In genomic region chr12:46209914-46210834, GRCh38 we compare ENCODE assay signal across 9 cellular contexts. TPM values are rescaled to one million over a fixed set of nuclear protein-coding genes. Genes with fewer than 3 reads are reported as not detected.
DNase-seq lines count a peak whose midpoint lies in the region; ATAC-seq and TF ChIP-seq lines count a peak whose summit lies in the region.
"Had no signal": no experiment of that assay in that cellular context is flagged by ENCODE, and none has a peak within 500 bp of the region (broad histone marks: within the 10 kb centered on the region; RNA-seq: fewer than 3 reads in every experiment).

No MANE protein-coding gene starts in this region.

- H3K4me1 ChIP-seq in RWPE2 (ENCODE audit: insufficient read depth, poor library complexity, severe bottlenecking), result peaks cover 24% of the 10 kb centered on the region

- no peak overlapping the region for H3K4me3 Mint-ChIP-seq in mesothelial cell of epicardium

- peaks cover 29% of the 10 kb centered on the region for H3K36me3 Mint-ChIP-seq in mesothelial cell of epicardium

- H3K4me1 Mint-ChIP-seq in mesothelial cell of epicardium, result peaks cover 62% of the 10 kb centered on the region

- H3K36me3 ChIP-seq in RWPE2 (ENCODE audit: low read depth), result peaks cover 91% of the 10 kb centered on the region
- H3K36me3 ChIP-seq: neutrophil had no signal

- no peaks in the 10 kb centered on the region for H3K27me3 Mint-ChIP-seq in mesothelial cell of epicardium (ENCODE audit: low read depth)

- H3K4me3 ChIP-seq in RWPE2 (ENCODE audit: severe bottlenecking) (no peak overlapping the region), dorsolateral prefrontal cortex (no peak overlapping the region)

- in situ Hi-C loops in GM13976 (cut with MboI; ENCODE audit: low sequenced_read_pairs, unreplicated experiment), result loop anchor here (10.0 kb wide), 1 partner anchor 55 kb away; the partner anchor contains the start of gene SLC38A1

- no peaks in the 10 kb centered on the region for H3K9me3 ChIP-seq in RWPE2 (ENCODE audit: severe bottlenecking)
- H3K9me3 ChIP-seq: neutrophil had no signal

- ATAC-seq in GM19328 (IDR thresholded peaks at IDR 0.05; ENCODE audit: unreplicated experiment) (peak; percentile 74), HG03442 (IDR thresholded peaks at IDR 0.05; ENCODE audit: unreplicated experiment) (peak; percentile 61), RWPE2 (ENCODE audit: low read depth) (peak; percentile 96)
- ATAC-seq in stimulated activated naive CD8-positive, alpha-beta T cell treated with anti-CD3 and anti-CD28 coated beads, Interleukin-15, Interleukin-2, amounts not matched to agents 100 U/mL and 50 U/mL, for 24 hours, result peak; percentile 78

- TF ChIP-seq CTCF in RWPE2 (IDR thresholded peaks at IDR 0.05; ENCODE audit: poor library complexity, severe bottlenecking) (no peak), mesothelial cell of epicardium (IDR thresholded peaks at IDR 0.05; ENCODE audit: unreplicated experiment) (no peak), dorsolateral prefrontal cortex (IDR thresholded peaks at IDR 0.05 in 54 of 56, conservative IDR thresholded peaks at IDR 0.05 in 2 of 56; ENCODE audit: low read depth in 1 of 56, partially characterized antibody in 56 of 56) (no peak), GM13976 (IDR thresholded peaks at IDR 0.05; ENCODE audit: borderline replicate concordance, control extremely low read depth, extremely low read depth, insufficient read depth, missing control alignments) (no peak)

- DNase-seq in RWPE2 (ENCODE audit: low spot score), result peak; percentile 87
- peak; percentile 35 for DNase-seq in amniotic epithelial cell (ENCODE audit: low read depth)
- no peak for DNase-seq in mesothelial cell of epicardium (ENCODE audit: low spot score in 2 of 2, unreplicated experiment in 2 of 2)
- peak; percentile 77 for DNase-seq in stimulated activated naive CD8-positive, alpha-beta T cell treated with anti-CD3 and anti-CD28 coated beads, Interleukin-15, Interleukin-2, amounts not matched to agents 100 U/mL and 50 U/mL, for 24 hours
- no peak for DNase-seq in dorsolateral prefrontal cortex
- DNase-seq in GM13976 (ENCODE audit: low spot score), result no peak

- H3K27me3 ChIP-seq in RWPE2 (ENCODE audit: insufficient read depth, poor library complexity, severe bottlenecking), result no peaks in the 10 kb centered on the region
- no peaks in the 10 kb centered on the region for H3K27me3 ChIP-seq in dorsolateral prefrontal cortex
- H3K27me3 ChIP-seq: neutrophil had no signal

- peak overlapping the region; percentile 77 for H3K27ac Mint-ChIP-seq in mesothelial cell of epicardium

- intact Hi-C loops in dorsolateral prefrontal cortex (cut with DNase I), result no loop called here

- H3K27ac ChIP-seq in RWPE2 (ENCODE audit: poor library complexity, severe bottlenecking), result peak overlapping the region; percentile 43
- peak overlapping the region in 12 of 59 donors; percentile 6 to 52 (median 17) for H3K27ac ChIP-seq in dorsolateral prefrontal cortex
- H3K27ac ChIP-seq: neutrophil had no signal

- H3K9me3 Mint-ChIP-seq in mesothelial cell of epicardium, result no peaks in the 10 kb centered on the region

RNA-seq across cellular contexts. Expression of gene SLC38A1, which starts 58.7 kb away (rescaled TPM):
- 114 to 116 TPM (median 114 TPM) in 3 replicates for total RNA-seq in mesothelial cell of epicardium
- total RNA-seq in dorsolateral prefrontal cortex, result 100 to 1,000 TPM in 31 of 120 experiments, 10 to 100 TPM in 89; 59.0 to 128 (median 90.2) TPM

Comparison
In these comparisons a context has a peak if more than half of its experiments do, and no peak if none do; other contexts are left out.
1. DNase-seq: peak in RWPE2 (single experiment), amniotic epithelial cell (single experiment) and stimulated activated naive CD8-positive, alpha-beta T cell treated with anti-CD3 and anti-CD28 coated beads, Interleukin-15, Interleukin-2, amounts not matched to agents 100 U/mL and 50 U/mL, for 24 hours (single experiment); none in mesothelial cell of epicardium (0 of 2), dorsolateral prefrontal cortex (0 of 10) and GM13976 (single experiment).
2. Peak in every context shown above with its lines, with median percentiles within 50 percentile points of each other: ATAC-seq.